Comparison of ENCODE assay signal across 22 cellular contexts in the genomic region with DNA sequence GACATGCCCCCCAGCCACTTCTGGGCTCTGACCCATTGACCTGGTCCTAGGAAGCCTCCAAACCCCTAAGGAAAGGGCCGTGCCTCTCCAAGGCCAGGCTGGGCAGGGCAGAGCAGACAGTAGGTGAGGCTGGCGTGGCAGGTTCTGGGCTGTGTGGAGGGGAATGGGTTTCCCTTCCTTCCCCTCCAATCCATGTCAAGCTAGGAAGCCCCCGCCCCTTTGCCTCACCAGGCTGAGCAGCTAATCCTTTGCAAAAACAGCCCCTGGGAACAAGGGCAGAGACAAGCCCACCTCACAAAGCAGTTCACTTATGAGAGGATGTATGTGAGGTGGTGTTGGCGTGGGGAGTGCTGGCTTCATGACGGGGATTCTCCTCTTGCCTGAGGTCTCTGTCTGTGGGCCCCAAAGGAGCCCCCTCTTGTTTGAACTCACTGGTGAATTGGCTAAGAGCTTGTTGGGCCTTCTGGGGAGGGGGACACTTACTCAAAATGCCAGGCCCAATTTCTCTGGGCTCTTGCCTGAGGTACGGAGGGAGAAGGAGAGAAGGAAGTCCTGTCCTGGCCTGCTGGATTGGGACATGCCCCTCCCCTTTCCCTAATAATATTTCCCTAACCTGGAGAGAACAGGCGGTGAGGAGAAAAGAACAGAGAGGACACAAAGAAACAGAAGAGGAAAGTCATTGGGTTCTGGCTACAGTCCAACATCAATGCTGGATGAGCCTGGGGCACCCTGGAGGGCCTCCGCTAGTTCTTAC. TPM values are rescaled to one million over a fixed set of nuclear protein-coding genes. Genes with fewer than 3 reads are reported as not detected.
DNase-seq lines count a peak whose midpoint lies in the region; TF ChIP-seq lines count a peak whose summit lies in the region.
"Had no signal": no experiment of that assay in that cellular context is flagged by ENCODE, and none has a peak within 500 bp of the region (broad histone marks: within the 10 kb centered on the region; RNA-seq: fewer than 3 reads in every experiment).

No MANE protein-coding gene starts in this region.

- BruUV-seq in mammary epithelial cell (replicated peaks; lab: Mats Ljungman, UMichigan) = no TSS peak

- WGBS in mammary epithelial cell (ENCODE audit: low coverage, missing lambda C conversion rate) = 85% methylated on average over 7 of the region's 8 CpGs

- CTCF ChIA-PET in mammary epithelial cell (lab: Charles Lee; ENCODE audit: low non-redundant PET) = no interaction called here

- no peaks in the 10 kb centered on the region for H3K36me3 ChIP-seq in H7 (replicated peaks; ENCODE audit: control insufficient read depth, insufficient read depth, low read length)
- H3K36me3 ChIP-seq in mammary epithelial cell (ENCODE audit: insufficient read depth, low read length) = no peaks in the 10 kb centered on the region
- H3K36me3 ChIP-seq: ascending aorta, BLaER1, pancreas had no signal

- no peak overlapping the region for H3K4me3 ChIP-seq in H7 (ENCODE audit: insufficient read depth, low read depth, low read length)
- H3K4me3 ChIP-seq in epithelial cell of esophagus (ENCODE audit: low read length) = peak overlapping the region; percentile 20
- no peak overlapping the region for H3K4me3 ChIP-seq in mammary epithelial cell (replicated peaks in 1 of 3; ENCODE audit: insufficient read depth in 1 of 3, low read depth in 2 of 3, low read length in 3 of 3)
- H3K4me3 ChIP-seq: ascending aorta, BLaER1, lung, pancreas had no signal

- H3K27me3 ChIP-seq in H7 (ENCODE audit: control insufficient read depth, insufficient read depth, low read length) (no peaks in the 10 kb centered on the region; the same call in 1 of the 2 replicates), mammary epithelial cell (ENCODE audit: insufficient read depth, low read length) (no peaks in the 10 kb centered on the region)
- H3K27me3 ChIP-seq: ascending aorta, BLaER1, pancreas had no signal

- H3K9ac ChIP-seq in mammary epithelial cell (ENCODE audit: insufficient read depth, low read length) = no peak overlapping the region
- H3K9ac ChIP-seq: BLaER1 had no signal

- TF ChIP-seq CTCF in epithelial cell of esophagus (IDR thresholded peaks at IDR 0.05; ENCODE audit: insufficient read depth, low read depth, low read length, missing control alignments) = no peak
- TF ChIP-seq CTCF in mammary epithelial cell (conservative IDR thresholded peaks at IDR 0.05 in 1 of 2, IDR thresholded peaks at IDR 0.05 in 1 of 2; ENCODE audit: extremely low read depth in 1 of 2, insufficient read depth in 1 of 2, low read depth in 1 of 2, low read length in 2 of 2) = no peak

- H2AFZ ChIP-seq in mammary epithelial cell (ENCODE audit: low read depth, low read length) = no peak overlapping the region

- dilution Hi-C loops in mammary epithelial cell (cut with HindIII; ENCODE audit: low sequenced_read_pairs) = loop anchor here (10.0 kb wide), 1 partner anchor 425 kb away; no protein-coding TSS in a partner anchor

- in situ Hi-C loops in mammary epithelial cell (cut with MboI; ENCODE audit: low sequenced_read_pairs in 2 of 2) = no loop called here

- no peak overlapping the region for H3K27ac ChIP-seq in mammary epithelial cell (ENCODE audit: insufficient read depth, low read depth, low read length)
- H3K27ac ChIP-seq: 22Rv1, ascending aorta, BLaER1, pancreas had no signal

- H3K79me2 ChIP-seq in mammary epithelial cell (ENCODE audit: insufficient read depth, low read length) = peaks cover 35% of the 10 kb centered on the region

- H3K9me3 ChIP-seq in mammary epithelial cell (replicated peaks; ENCODE audit: insufficient read depth, low read length) = no peaks in the 10 kb centered on the region
- H3K9me3 ChIP-seq: ascending aorta, BLaER1, pancreas had no signal

- no peaks in the 10 kb centered on the region for H4K20me1 ChIP-seq in mammary epithelial cell (ENCODE audit: insufficient read depth, low read length)
- H4K20me1 ChIP-seq: BLaER1 had no signal

- DNase-seq in DMS53 (lab: John Stamatoyannopoulos, UW) (peak; percentile 65), DMS53 treated with DMSO at 0.1 percent for 48 hours (lab: John Stamatoyannopoulos, UW; ENCODE audit: unreplicated experiment) (no peak), H7 (peak; percentile 53), epithelial cell of esophagus (ENCODE audit: low read depth) (no peak), posterior vena cava (ENCODE audit: low spot score) (peak; percentile 46), SHP77 treated with DMSO at 0.1 percent for 48 hours (lab: John Stamatoyannopoulos, UW) (no peak), GDM1 (lab: John Stamatoyannopoulos, UW) (no peak), mammary epithelial cell (no peak)
- DNase-seq: Calu3; effector CD8-positive, alpha-beta T cell; Karpas-422; NCI-H1048; NCI-H2029; NCI-H345; pancreas; stimulated activated CD4-positive, alpha-beta T cell treated with anti-CD3 and anti-CD28 coated beads, Interleukin-2, amount 100 ng/mL, for 48 hours had no signal

- intact Hi-C loops in posterior vena cava (cut with DNase I) (no loop called here), mammary epithelial cell (cut with micrococcal nuclease) (loop anchor here (10.0 kb wide), 1 partner anchor 75 kb away; a partner anchor contains a TSS)

- no peak overlapping the region for H3K4me2 ChIP-seq in mammary epithelial cell (ENCODE audit: insufficient read depth, low read depth, low read length)
- H3K4me2 ChIP-seq: BLaER1 had no signal

- H3K4me1 ChIP-seq in mammary epithelial cell (ENCODE audit: insufficient read depth, low read length) = peaks cover 20% of the 10 kb centered on the region
- H3K4me1 ChIP-seq: ascending aorta, BLaER1, pancreas had no signal

RNA-seq across cellular contexts. Expression of a gene that starts 1.6 kb away (rescaled TPM):
- total RNA-seq in H7 (2014; rRNA removed; shearing (Covaris generic)) = 0.17 TPM in 1 of 2 replicates, not detected in the other
- total RNA-seq in posterior vena cava (1 to 10 TPM; 8.5 to 8.7 TPM), mammary epithelial cell (100 to 1,000 TPM; 256 to 341 TPM)
- 315 TPM for polyA plus RNA-seq in mammary epithelial cell
- 668 TPM for polyA minus RNA-seq in mammary epithelial cell
- total RNA-seq: G401, myocyte had no signal

Comparison
In these comparisons a context has a peak if more than half of its experiments do, and no peak if none do; other contexts are left out.
1. DNase-seq: peak in DMS53 (single experiment), H7 (single experiment) and posterior vena cava (single experiment); none in DMS53 treated with DMSO at 0.1 percent for 48 hours (single experiment), epithelial cell of esophagus (single experiment), SHP77 treated with DMSO at 0.1 percent for 48 hours (single experiment), GDM1 (single experiment) and mammary epithelial cell (single experiment).
2. RNA of a gene that starts 1.6 kb away (total RNA-seq): 256 to 341 TPM in mammary epithelial cell; 8.5 to 8.7 TPM in posterior vena cava and 0.17 TPM in H7; every median in the first group is over 10 times any median in the second.